8 cellular contexts compared by ENCODE assay signal in the genomic region with DNA sequence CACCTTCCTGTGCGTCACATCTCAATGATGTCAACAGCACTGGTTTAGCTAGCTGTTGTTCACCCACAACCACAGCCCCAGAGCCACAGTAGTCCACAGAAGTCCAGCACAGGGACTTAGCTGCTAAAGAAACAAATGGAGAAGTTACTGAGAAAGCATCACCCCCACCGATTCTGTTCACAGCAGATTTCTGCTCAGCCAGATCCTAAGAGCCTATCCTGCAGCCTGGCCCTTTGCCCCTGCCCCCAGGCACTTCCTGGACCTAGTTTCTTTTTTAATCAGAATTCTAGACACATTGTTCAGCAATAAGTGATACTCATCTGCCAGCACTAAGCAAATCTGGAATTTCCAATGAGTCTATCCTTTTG. TPM values are rescaled to one million over a fixed set of nuclear protein-coding genes. Genes with fewer than 3 reads are reported as not detected.
DNase-seq lines count a peak whose midpoint lies in the region; ATAC-seq and TF ChIP-seq lines count a peak whose summit lies in the region.

No MANE protein-coding gene starts in this region.

- H4K91ac ChIP-seq in trophoblast cell (ENCODE audit: low read depth, low read length), result peak overlapping the region; percentile 88

- no peaks in the 10 kb centered on the region for H3K36me3 ChIP-seq in BE2C
- H3K36me3 ChIP-seq in trophoblast cell (ENCODE audit: control insufficient read depth in 1 of 2, insufficient read depth in 2 of 2, low read length in 2 of 2), result peaks cover 0 to 2% of the 10 kb centered on the region in 2 experiments

- H2AFZ ChIP-seq in trophoblast cell (ENCODE audit: insufficient read depth, low read length, poor library complexity), result peak overlapping the region; percentile 66

- peak overlapping the region; percentile 22 for H4K12ac ChIP-seq in trophoblast cell (ENCODE audit: low read depth, low read length)

- peak overlapping the region; percentile 96 for H2BK120ac ChIP-seq in trophoblast cell (ENCODE audit: insufficient read depth, low read length, poor library complexity)

- peak overlapping the region; percentile 94 for H3K4ac ChIP-seq in trophoblast cell (ENCODE audit: low read depth, low read length)

- H3K27me3 ChIP-seq in BE2C (no peaks in the 10 kb centered on the region), trophoblast cell (ENCODE audit: insufficient read depth, low read length) (no peaks in the 10 kb centered on the region)

- no peaks in the 10 kb centered on the region for H3K9me3 ChIP-seq in BE2C
- no peaks in the 10 kb centered on the region for H3K9me3 ChIP-seq in trophoblast cell (ENCODE audit: insufficient read depth, low read depth, low read length)

- H2BK12ac ChIP-seq in trophoblast cell (ENCODE audit: low read length), result peak overlapping the region; percentile 97

- H3K4me1 ChIP-seq in BE2C, result peaks cover 27% of the 10 kb centered on the region
- peaks cover 56 to 66% of the 10 kb centered on the region in 2 experiments for H3K4me1 ChIP-seq in trophoblast cell (ENCODE audit: control insufficient read depth in 1 of 2, insufficient read depth in 2 of 2, low read length in 2 of 2)

- H3K4me3 ChIP-seq in BE2C (ENCODE audit: low read depth, low read length), result no peak overlapping the region
- H3K4me3 ChIP-seq in NB4 (ENCODE audit: low read depth, low read length), result peak overlapping the region; percentile 22
- H3K4me3 ChIP-seq in fibroblast of mammary gland (ENCODE audit: control insufficient read depth, low read depth, low read length), result no peak overlapping the region
- no peak overlapping the region for H3K4me3 ChIP-seq in trophoblast cell (ENCODE audit: low read depth, low read length)

- H2AK5ac ChIP-seq in trophoblast cell (ENCODE audit: low read length), result peak overlapping the region; percentile 90

- TF ChIP-seq CTCF in BE2C (IDR thresholded peaks at IDR 0.05; ENCODE audit: low read depth, low read length) (no peak), NB4 (IDR thresholded peaks at IDR 0.05; ENCODE audit: low read depth, low read length) (no peak), fibroblast of mammary gland (conservative IDR thresholded peaks at IDR 0.05; ENCODE audit: control insufficient read depth, insufficient read depth, low read depth, low read length) (no peak)

- ATAC-seq in GM21423 (IDR thresholded peaks at IDR 0.05; ENCODE audit: unreplicated experiment) (peak; percentile 28), GM21576 (IDR thresholded peaks at IDR 0.05; ENCODE audit: unreplicated experiment) (no peak)

- H3K79me1 ChIP-seq in trophoblast cell (ENCODE audit: low read length), result peaks cover 50% of the 10 kb centered on the region

- peak overlapping the region; percentile 89 for H3K14ac ChIP-seq in trophoblast cell (ENCODE audit: low read length)

- peak overlapping the region; percentile 95 for H3K18ac ChIP-seq in trophoblast cell (ENCODE audit: low read length)

- no peak for TF ChIP-seq POLR2A in NB4 (IDR thresholded peaks at IDR 0.05; ENCODE audit: extremely low read depth, insufficient read length)

- peak overlapping the region; percentile 50 for H3K9ac ChIP-seq in trophoblast cell (ENCODE audit: low read length)

- H3K27ac ChIP-seq in trophoblast cell (ENCODE audit: low read depth, low read length), result peak overlapping the region; percentile 100

- H3K79me2 ChIP-seq in trophoblast cell (ENCODE audit: control insufficient read depth, insufficient read depth, low read length, poor library complexity), result peaks cover 44% of the 10 kb centered on the region

- H2BK5ac ChIP-seq in trophoblast cell (ENCODE audit: low read depth, low read length, poor library complexity), result peak overlapping the region; percentile 89

- DNase-seq in BE2C (peak; percentile 46), NB4 (ENCODE audit: low read depth) (peak; percentile 91), fibroblast of mammary gland (ENCODE audit: low read depth) (peak; percentile 91), trophoblast cell (peak; percentile 80 to 83), NCI-H2227 treated with DMSO at 0.1 percent for 48 hours (lab: John Stamatoyannopoulos, UW) (no peak)
- peak; percentile 78 for DNase-seq in activated CD8-positive, alpha-beta memory T cell treated with anti-CD3 and anti-CD28 coated beads, Interleukin-2, amount 50 U/mL, for 48 hours

- peak overlapping the region; percentile 42 for H3K4me2 ChIP-seq in trophoblast cell (ENCODE audit: low read length)

- H3K23ac ChIP-seq in trophoblast cell (ENCODE audit: low read length), result no peak overlapping the region

- H4K8ac ChIP-seq in trophoblast cell (ENCODE audit: low read depth, low read length), result peak overlapping the region; percentile 68

- no CpG with 5 or more reads among the region's 2 CpGs for WGBS in trophoblast cell (ENCODE audit: extremely low coverage, insufficient coverage, insufficient read length)

RNA-seq across cellular contexts. Expression of a gene that starts 7.4 kb away (rescaled TPM):
- 2.6 TPM for polyA plus RNA-seq in BE2C (2012; ENCODE audit: insufficient read depth, insufficient read length, low read depth)
- polyA plus RNA-seq in trophoblast cell (2013), result 119 and 122 TPM in 2 replicates
